Comparison of ENCODE assay signal across 8 cellular contexts in genomic region chr12:53052419-53053222, GRCh38.
DNase-seq lines count a peak whose midpoint lies in the region; ATAC-seq and TF ChIP-seq lines count a peak whose summit lies in the region.

No MANE protein-coding gene starts in this region.

- no peak for ATAC-seq in GM21786 (IDR thresholded peaks at IDR 0.05; ENCODE audit: unreplicated experiment)

- DNase-seq in ACHN, result peak; percentile 73
- peak; percentile 64 for DNase-seq in NCI-H2196 treated with DMSO at 0.1 percent for 48 hours (lab: John Stamatoyannopoulos, UW; ENCODE audit: unreplicated experiment)
- peak; percentile 48 for DNase-seq in epithelial cell of esophagus (ENCODE audit: low read depth)
- DNase-seq in NCI-H1048 (lab: John Stamatoyannopoulos, UW), result no peak
- no peak for DNase-seq in NCI-H1694 (lab: John Stamatoyannopoulos, UW)
- DNase-seq in activated CD4-positive, alpha-beta T cell treated with anti-CD3 and anti-CD28 coated beads, Interleukin-2, amount 50 U/mL, for 1 hour, result no peak

- no peaks in the 10 kb centered on the region for H3K27me3 ChIP-seq in mucosa of stomach (ENCODE audit: control insufficient read depth, insufficient read depth, low read length)

- H3K36me3 ChIP-seq in mucosa of stomach (ENCODE audit: control insufficient read depth, insufficient read depth, low read length), result no peaks in the 10 kb centered on the region

- peak overlapping the region; percentile 64 for H3K4me3 ChIP-seq in epithelial cell of esophagus (ENCODE audit: low read length)
- peak overlapping the region; percentile 6 for H3K4me3 ChIP-seq in mucosa of stomach (ENCODE audit: low read length)

- H3K4me1 ChIP-seq in mucosa of stomach (ENCODE audit: control insufficient read depth, insufficient read depth, low read length), result peaks cover 63% of the 10 kb centered on the region

- no peak for TF ChIP-seq CTCF in epithelial cell of esophagus (IDR thresholded peaks at IDR 0.05; ENCODE audit: insufficient read depth, low read depth, low read length, missing control alignments)

- peak overlapping the region; percentile 70 for H3K9ac ChIP-seq in mucosa of stomach (ENCODE audit: low read length)

- in situ Hi-C loops in ACHN (cut with HindIII; ENCODE audit: low pct_ligation_motif_present, low pct_unique_long_range_greater_than_20kb, low sequenced_read_pairs), result no loop called here

- H3K9me3 ChIP-seq in mucosa of stomach (ENCODE audit: control insufficient read depth, low read length), result no peaks in the 10 kb centered on the region

Comparison
In these comparisons a context has a peak if more than half of its experiments do, and no peak if none do; other contexts are left out.
1. DNase-seq: peak in ACHN (single experiment), NCI-H2196 treated with DMSO at 0.1 percent for 48 hours (single experiment) and epithelial cell of esophagus (single experiment); none in NCI-H1048 (single experiment), NCI-H1694 (single experiment) and activated CD4-positive, alpha-beta T cell treated with anti-CD3 and anti-CD28 coated beads, Interleukin-2, amount 50 U/mL, for 1 hour (single experiment).